Comparison of ENCODE assay signal across 8 cellular contexts in the genomic region with DNA sequence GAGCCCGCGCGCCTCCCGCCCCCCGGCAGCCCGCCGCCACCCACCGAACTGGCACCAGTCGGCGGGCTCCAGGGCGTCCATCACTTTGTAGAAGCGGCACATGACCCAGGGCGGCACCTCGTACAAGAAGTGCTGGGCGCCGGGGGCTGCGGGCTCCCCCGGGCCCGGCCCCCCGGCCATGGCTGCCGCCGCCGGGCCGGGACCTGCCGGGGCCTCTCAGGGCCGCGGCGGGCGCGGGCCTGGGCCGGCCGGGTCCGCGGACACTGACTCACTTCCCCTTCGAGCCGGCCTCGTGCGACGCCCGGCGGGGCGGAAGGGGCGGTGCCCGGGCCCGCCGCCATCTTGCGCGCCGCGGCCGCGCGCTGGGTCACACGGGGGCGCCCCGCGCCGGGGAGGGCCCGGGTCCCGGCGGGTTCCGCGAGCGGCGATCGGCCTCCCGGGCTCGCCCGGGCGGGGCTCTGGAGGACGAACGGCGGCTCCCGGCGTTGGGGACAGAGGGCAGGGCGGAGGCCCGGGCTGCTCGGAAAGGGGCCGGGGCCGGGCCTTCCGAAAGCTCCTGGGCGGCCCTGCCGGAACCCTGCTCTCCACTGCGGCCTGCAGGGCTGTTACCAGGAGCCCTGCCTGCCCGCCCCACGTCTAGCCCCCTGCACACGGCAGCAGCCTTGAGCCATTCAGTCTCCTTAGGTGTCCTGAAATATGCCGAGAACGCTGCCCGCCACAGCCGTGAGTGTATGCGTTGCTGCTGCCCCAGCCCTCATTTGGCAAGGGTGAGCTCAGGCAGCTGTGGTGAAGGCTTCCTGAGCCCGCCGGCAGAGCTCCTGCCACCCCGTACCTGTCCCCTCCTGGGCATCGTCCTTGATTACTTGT. TPM values are rescaled to one million over a fixed set of nuclear protein-coding genes. Genes with fewer than 3 reads are reported as not detected.
DNase-seq lines count a peak whose midpoint lies in the region; ATAC-seq and TF ChIP-seq lines count a peak whose summit lies in the region.

Gene IRAK1, minus strand, starts transcription at position 270 of the 867 bp plus-strand sequence. Its CDS starts 90 bp downstream, at position 180.

- no peaks in the 10 kb centered on the region for H3F3A ChIP-seq in DOHH2 (ENCODE audit: control insufficient read depth, insufficient read depth)

- no peak for TF ChIP-seq EP300 in Ishikawa (IDR thresholded peaks at IDR 0.05; ENCODE audit: borderline replicate concordance)

- POLR2A ChIA-PET in MCF 10A (lab: Yijun Ruan, JAX): interaction anchor here (0.7 to 2.3 kb wide), 10 partner anchors 8 to 478 kb away, joined by 3 to 16 read pairs (median 4); partner anchors contain the start of gene HCFC1

- in situ Hi-C loops in gastrocnemius medialis (cut with MboI; ENCODE audit: low sequenced_read_pairs in 4 of 4): no loop called here

- ATAC-seq in GM21528 (IDR thresholded peaks at IDR 0.05; ENCODE audit: low FRiP score, unreplicated experiment) (peak; percentile 47), gastrocnemius medialis (peak; percentile 86), HG03097 (IDR thresholded peaks at IDR 0.05; ENCODE audit: low FRiP score, unreplicated experiment) (no peak)

- H3K4me3 ChIP-seq in DOHH2 (ENCODE audit: low read length) (peak within 1 kb of the TSS; percentile 89), iPS DF 6.9 (ENCODE audit: low read length) (peak within 1 kb of the TSS; percentile 23; the same call in 1 of the 2 replicates), gastrocnemius medialis (peak within 1 kb of the TSS; percentile 56 to 65 (median 62))

- no peaks in the 10 kb centered on the region for H3K9me3 Mint-ChIP-seq in MCF 10A (ENCODE audit: unreplicated experiment)

- TF ChIP-seq CTCF in DOHH2 (IDR thresholded peaks at IDR 0.05; ENCODE audit: low read depth, low read length, poor library complexity, severe bottlenecking) (no peak), MCF 10A (IDR thresholded peaks at IDR 0.05; ENCODE audit: unreplicated experiment) (no peak), gastrocnemius medialis (IDR thresholded peaks at IDR 0.05 in 4 of 5, conservative IDR thresholded peaks at IDR 0.05 in 1 of 5) (no peak)

- peaks cover 11% of the 10 kb centered on the region for H3K27me3 Mint-ChIP-seq in MCF 10A (ENCODE audit: insufficient read depth, unreplicated experiment)

- DNase-seq in T-helper 9 cell (peak; percentile 47), MCF 10A (ENCODE audit: unreplicated experiment) (peak; percentile 57), iPS DF 6.9 (ENCODE audit: low read depth, low spot score) (no peak), gastrocnemius medialis (peak in 1 of 2 donors; percentile 57)

- peak within 1 kb of the TSS; percentile 95 for H3K27ac Mint-ChIP-seq in MCF 10A (ENCODE audit: low read depth, unreplicated experiment)

- H3K9me3 ChIP-seq in DOHH2 (ENCODE audit: control insufficient read depth, insufficient read depth, low read length) (no peaks in the 10 kb centered on the region), iPS DF 6.9 (ENCODE audit: control insufficient read depth, insufficient read depth, low read length) (no peaks in the 10 kb centered on the region), gastrocnemius medialis (no peaks in the 10 kb centered on the region)

- H3K4me1 Mint-ChIP-seq in MCF 10A (ENCODE audit: insufficient read depth, unreplicated experiment): no peaks in the 10 kb centered on the region

- peak; percentile 68 to 88 for TF ChIP-seq POLR2A in gastrocnemius medialis (IDR thresholded peaks at IDR 0.05)

- H3K27me3 ChIP-seq in DOHH2 (ENCODE audit: control insufficient read depth, low read length) (peaks cover 3% of the 10 kb centered on the region; the same call in 1 of the 2 replicates), iPS DF 6.9 (ENCODE audit: control insufficient read depth, insufficient read depth, low read length) (no peaks in the 10 kb centered on the region), gastrocnemius medialis (no peaks in the 10 kb centered on the region)

- CTCF ChIA-PET in MCF 10A (lab: Yijun Ruan, JAX): interaction anchor here (0.6 to 0.7 kb wide), 4 partner anchors 36 to 107 kb away, joined by 3 to 4 read pairs (median 3); no protein-coding TSS in a partner anchor

- H3K36me3 ChIP-seq in DOHH2 (ENCODE audit: control insufficient read depth, low read length) (peaks cover 34% of the 10 kb centered on the region), iPS DF 6.9 (ENCODE audit: control insufficient read depth, insufficient read depth, low read length) (peaks cover 7% of the 10 kb centered on the region; the same call in 1 of the 2 replicates), gastrocnemius medialis (peaks cover 0 to 19% of the 10 kb centered on the region in 2 donors)

- no CpG with 5 or more reads among the region's 96 CpGs for WGBS in iPS DF 6.9 (ENCODE audit: insufficient coverage, insufficient read length)

- peaks cover 14% of the 10 kb centered on the region for H3K36me3 Mint-ChIP-seq in MCF 10A (ENCODE audit: insufficient read depth, unreplicated experiment)

- BruUV-seq in MCF 10A (replicated peaks; lab: Mats Ljungman, UMichigan): no TSS peak

- H4K20me1 ChIP-seq in DOHH2 (ENCODE audit: control insufficient read depth, insufficient read depth, low read depth, low read length): no peaks in the 10 kb centered on the region

- no peak for TF ChIP-seq RAD21 in Ishikawa (IDR thresholded peaks at IDR 0.05; ENCODE audit: low read depth)

- peak within 1 kb of the TSS; percentile 84 for H3K4me3 Mint-ChIP-seq in MCF 10A (ENCODE audit: unreplicated experiment)

- peaks cover 37% of the 10 kb centered on the region for H3K79me2 ChIP-seq in DOHH2 (ENCODE audit: control insufficient read depth, low read length)

- H3K9me2 ChIP-seq in DOHH2 (replicated peaks; ENCODE audit: control insufficient read depth, low read length): no peaks in the 10 kb centered on the region

- H3K27ac ChIP-seq in DOHH2 (ENCODE audit: low read depth, low read length) (peak within 1 kb of the TSS; percentile 61), iPS DF 6.9 (ENCODE audit: low read length) (no peak within 1 kb of the TSS), gastrocnemius medialis (peak within 1 kb of the TSS; percentile 87 to 93 (median 89))

- intact Hi-C loops in MCF 10A (cut with micrococcal nuclease): no loop called here
- intact Hi-C loops in gastrocnemius medialis (cut with DNase I; ENCODE audit: low total_unique reads): loop anchor here (2.0 to 5.0 kb wide), 2 partner anchors 29 to 77 kb away; partner anchors contain the start of gene MECP2

- H3K4me1 ChIP-seq in DOHH2 (ENCODE audit: control insufficient read depth, low read length) (peaks cover 16% of the 10 kb centered on the region), iPS DF 6.9 (ENCODE audit: control insufficient read depth, insufficient read depth, low read length) (peaks cover 8% of the 10 kb centered on the region), gastrocnemius medialis (peaks cover 4% of the 10 kb centered on the region in 2 donors)

- peak within 1 kb of the TSS; percentile 82 for H3K4me2 ChIP-seq in DOHH2 (ENCODE audit: low read length)

TF ChIP-seq in Ishikawa, 13 proteins besides CTCF, POLR2A, EP300 and RAD21:
- TF ChIP-seq MAX (IDR thresholded peaks at IDR 0.05): peak; percentile 24; the same call in 1 of the 2 replicates
- no peak for TF ChIP-seq REST (IDR thresholded peaks at IDR 0.05; ENCODE audit: low read depth)
- TF ChIP-seq, protein P1, sequence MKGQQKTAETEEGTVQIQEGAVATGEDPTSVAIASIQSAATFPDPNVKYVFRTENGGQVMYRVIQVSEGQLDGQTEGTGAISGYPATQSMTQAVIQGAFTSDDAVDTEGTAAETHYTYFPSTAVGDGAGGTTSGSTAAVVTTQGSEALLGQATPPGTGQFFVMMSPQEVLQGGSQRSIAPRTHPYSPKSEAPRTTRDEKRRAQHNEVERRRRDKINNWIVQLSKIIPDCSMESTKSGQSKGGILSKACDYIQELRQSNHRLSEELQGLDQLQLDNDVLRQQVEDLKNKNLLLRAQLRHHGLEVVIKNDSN (IDR thresholded peaks at IDR 0.05): no peak
- TF ChIP-seq CREB1 (IDR thresholded peaks at IDR 0.05; ENCODE audit: low read depth): no peak
- no peak for TF ChIP-seq ZBTB7A (IDR thresholded peaks at IDR 0.05; ENCODE audit: low read depth)
- TF ChIP-seq FOXM1 (IDR thresholded peaks at IDR 0.05; ENCODE audit: borderline replicate concordance, low read depth): no peak
- TF ChIP-seq TCF12 (IDR thresholded peaks at IDR 0.05; ENCODE audit: low read depth): no peak
- TF ChIP-seq YY1 (IDR thresholded peaks at IDR 0.05; ENCODE audit: low read depth): peak; percentile 74

RNA-seq across cellular contexts. Expression of gene IRAK1, which starts in this region (rescaled TPM):
- total RNA-seq in MCF 10A (2022): 201 and 237 TPM in 2 replicates
- 100 to 1,000 TPM in 3 of 4 donors, 10 to 100 TPM in 1; 73.9 to 157 (median 115) TPM for total RNA-seq in gastrocnemius medialis

Comparison
In these comparisons a context has a peak if more than half of its experiments do, and no peak if none do; other contexts are left out.
1. H3K4me3 ChIP-seq: peak in every context shown above with its lines; median percentile 89 in DOHH2; 62 in gastrocnemius medialis; 23 in iPS DF 6.9.